Comparison of ENCODE assay signal across 8 cellular contexts in the genomic region with DNA sequence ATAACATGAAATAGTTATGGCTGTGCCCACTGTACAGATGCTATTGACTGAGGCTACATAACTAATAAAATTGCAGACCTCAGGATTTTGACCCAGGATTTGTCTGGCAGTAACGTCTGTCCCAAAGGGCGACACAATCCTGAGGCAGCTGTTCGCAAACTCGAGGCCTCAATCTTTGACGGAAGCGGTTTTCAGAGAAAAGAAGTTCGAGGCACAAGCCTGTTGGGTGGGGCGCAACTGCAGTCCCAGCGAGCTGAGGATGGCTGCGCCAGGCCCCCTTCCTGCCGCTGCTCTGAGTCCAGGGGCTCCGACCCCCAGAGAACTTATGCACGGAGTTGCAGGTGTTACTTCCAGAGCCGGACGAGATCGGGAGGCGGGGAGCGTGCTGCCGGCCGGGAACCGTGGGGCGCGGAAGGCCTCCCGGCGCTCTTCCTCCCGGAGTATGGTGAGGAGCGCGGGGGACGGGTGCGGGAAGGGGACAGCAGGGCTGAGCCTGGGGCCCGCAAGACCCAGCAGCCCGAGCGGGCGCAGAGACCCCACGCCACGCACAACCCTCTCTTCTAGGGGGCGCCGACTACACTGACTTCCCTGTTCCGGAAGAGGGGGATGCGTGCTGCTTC. TPM values are rescaled to one million over a fixed set of nuclear protein-coding genes. Genes with fewer than 3 reads are reported as not detected.
DNase-seq lines count a peak whose midpoint lies in the region; ATAC-seq and TF ChIP-seq lines count a peak whose summit lies in the region.

PARP15 (plus strand) TSS at position 242 of the 620 bp plus-strand sequence; CDS start at position 260, 18 bp downstream.

- H3K36me3 Mint-ChIP-seq in CD8-positive, alpha-beta memory T cell: peaks cover 5 to 38% (median 18%) of the 10 kb centered on the region in 3 donors

- H3K4me2 ChIP-seq in mesenchymal stem cell (ENCODE audit: low read length, poor library complexity, severe bottlenecking): peak within 1 kb of the TSS; percentile 86

- H3K4me3 Mint-ChIP-seq in CD8-positive, alpha-beta memory T cell: peak within 1 kb of the TSS; percentile 97 to 100 (median 100)

- POLR2A ChIA-PET in CD8-positive, alpha-beta memory T cell (lab: Charles Lee): interaction anchor here (0.5 to 2.4 kb wide), 3 partner anchors 9 to 31 kb away, joined by 4 to 21 read pairs (median 5); partner anchors contain the start of genes DTX3L and PARP9

- WGBS in mesenchymal stem cell: 14% methylated on average over 17 of the region's 40 CpGs
- 4 to 5% methylated on average over 16 to 38 of the region's 40 CpGs for WGBS in testis, 2 donors

- no peak within 1 kb of the TSS for H2BK5ac ChIP-seq in mesenchymal stem cell (ENCODE audit: low read depth, low read length, poor library complexity, severe bottlenecking)

- peak within 1 kb of the TSS; percentile 52 for H3K27ac ChIP-seq in CD8-positive, alpha-beta memory T cell (ENCODE audit: low read depth, low read length)
- no peak within 1 kb of the TSS for H3K27ac ChIP-seq in SJSA1
- no peak within 1 kb of the TSS for H3K27ac ChIP-seq in mesenchymal stem cell (ENCODE audit: low read length, poor library complexity, severe bottlenecking)
- H3K27ac ChIP-seq in testis: peak within 1 kb of the TSS in 1 of 2 donors; percentile 56

- DNase-seq in CD8-positive, alpha-beta memory T cell: peak; percentile 12 to 60 (median 46)
- DNase-seq in SJSA1 (ENCODE audit: low read depth in 1 of 2, low spot score in 2 of 2): no peak
- no peak for DNase-seq in cardiac fibroblast (ENCODE audit: low read depth in 2 of 2)
- DNase-seq in mesenchymal stem cell: peak; percentile 28
- peak; percentile 33 for DNase-seq in testis
- DNase-seq in GM19240 (ENCODE audit: insufficient read length, low spot score): no peak

- H3K27ac Mint-ChIP-seq in CD8-positive, alpha-beta memory T cell: peak within 1 kb of the TSS; percentile 83 to 99 (median 99)

- no peaks in the 10 kb centered on the region for H3K27me3 ChIP-seq in CD8-positive, alpha-beta memory T cell (ENCODE audit: insufficient read depth, low read length, poor library complexity, severe bottlenecking)
- H3K27me3 ChIP-seq in SJSA1 (replicated peaks): 0 out of 2 replicates have a peak, but pooled peaks cover 3% of the 10 kb centered on the region
- no peaks in the 10 kb centered on the region for H3K27me3 ChIP-seq in mesenchymal stem cell (ENCODE audit: control insufficient read depth in 1 of 2, insufficient read depth in 1 of 2, low read length in 2 of 2)
- no peaks in the 10 kb centered on the region for H3K27me3 ChIP-seq in testis

- no peak within 1 kb of the TSS for H2AK5ac ChIP-seq in mesenchymal stem cell (ENCODE audit: low read length, severe bottlenecking)

- no peak within 1 kb of the TSS for H3K23ac ChIP-seq in mesenchymal stem cell (ENCODE audit: low read length in 2 of 2)

- H2AFZ ChIP-seq in mesenchymal stem cell (ENCODE audit: low read depth, low read length): peak within 1 kb of the TSS; percentile 43

- peak within 1 kb of the TSS; percentile 85 for H4K91ac ChIP-seq in mesenchymal stem cell (ENCODE audit: low read length)

- peak within 1 kb of the TSS; percentile 49 for H3K4me3 ChIP-seq in CD8-positive, alpha-beta memory T cell (ENCODE audit: low read length)
- H3K4me3 ChIP-seq in SJSA1: peak within 1 kb of the TSS; percentile 19; the same call in 1 of the 2 replicates
- peak within 1 kb of the TSS; percentile 43 to 48 for H3K4me3 ChIP-seq in cardiac fibroblast (replicated peaks in 1 of 2; ENCODE audit: low read depth in 2 of 2, low read length in 2 of 2)
- peak within 1 kb of the TSS; percentile 45 to 76 for H3K4me3 ChIP-seq in mesenchymal stem cell (ENCODE audit: insufficient read depth in 1 of 2, low read depth in 1 of 2, low read length in 2 of 2)
- H3K4me3 ChIP-seq in testis: peak within 1 kb of the TSS; percentile 42 to 65

- intact Hi-C loops in testis (cut with DNase I; ENCODE audit: low total_unique reads): no loop called here

- peaks cover 27% of the 10 kb centered on the region for H3K4me1 ChIP-seq in CD8-positive, alpha-beta memory T cell (ENCODE audit: insufficient read depth, low read length)
- H3K4me1 ChIP-seq in SJSA1 (replicated peaks): peaks cover 8% of the 10 kb centered on the region
- peaks cover 8% of the 10 kb centered on the region for H3K4me1 ChIP-seq in mesenchymal stem cell (ENCODE audit: control insufficient read depth, insufficient read depth, low read depth, low read length)
- no peaks in the 10 kb centered on the region for H3K4me1 ChIP-seq in testis

- ATAC-seq in GM18498 (IDR thresholded peaks at IDR 0.05; ENCODE audit: unreplicated experiment): no peak
- no peak for ATAC-seq in GM18873 (IDR thresholded peaks at IDR 0.05; ENCODE audit: low FRiP score, unreplicated experiment)

- CTCF ChIA-PET in CD8-positive, alpha-beta memory T cell (lab: Charles Lee): interaction anchor here (1.7 to 3.5 kb wide), 2 partner anchors 18 to 102 kb away, joined by 3 to 19 read pairs; partner anchors contain the start of gene PARP14

- H3K9ac ChIP-seq in mesenchymal stem cell (ENCODE audit: low read length): peak within 1 kb of the TSS; percentile 83

- H3K9me3 Mint-ChIP-seq in CD8-positive, alpha-beta memory T cell: peaks cover 11 to 17% (median 13%) of the 10 kb centered on the region in 5 donors

- no peaks in the 10 kb centered on the region for H3K36me3 ChIP-seq in CD8-positive, alpha-beta memory T cell (ENCODE audit: insufficient read depth, low read length)
- H3K36me3 ChIP-seq in SJSA1 (peaks cover 3% of the 10 kb centered on the region; the same call in 1 of the 2 replicates), mesenchymal stem cell (ENCODE audit: control insufficient read depth in 1 of 2, insufficient read depth in 2 of 2, low read depth in 1 of 2, low read length in 2 of 2) (peaks cover 0 to 15% of the 10 kb centered on the region in 2 experiments), testis (ENCODE audit: low read depth, missing control alignments) (no peaks in the 10 kb centered on the region)

- H3K4ac ChIP-seq in mesenchymal stem cell (ENCODE audit: low read depth in 1 of 2, low read length in 2 of 2): peak within 1 kb of the TSS in 1 of 2 experiments; percentile 1

- H3K9me3 ChIP-seq in CD8-positive, alpha-beta memory T cell (ENCODE audit: low read length): peaks cover 7% of the 10 kb centered on the region
- H3K9me3 ChIP-seq in SJSA1 (replicated peaks) (peaks cover 5% of the 10 kb centered on the region), mesenchymal stem cell (ENCODE audit: control insufficient read depth, low read length) (peaks cover 20% of the 10 kb centered on the region), testis (no peaks in the 10 kb centered on the region)

- TF ChIP-seq CTCF in cardiac fibroblast (IDR thresholded peaks at IDR 0.05; ENCODE audit: low read depth, low read length) (no peak), testis (IDR thresholded peaks at IDR 0.05) (no peak)

- H3K79me1 ChIP-seq in mesenchymal stem cell (replicated peaks; ENCODE audit: low read length, poor library complexity, severe bottlenecking): no peaks in the 10 kb centered on the region

- peak within 1 kb of the TSS; percentile 86 to 89 for H3K18ac ChIP-seq in mesenchymal stem cell (ENCODE audit: low read depth in 1 of 2, low read length in 2 of 2)

- H2BK120ac ChIP-seq in mesenchymal stem cell (ENCODE audit: low read depth, low read length): no peak within 1 kb of the TSS

- no peak for TF ChIP-seq POLR2A in testis (IDR thresholded peaks at IDR 0.05)

- peaks cover 53 to 79% (median 66%) of the 10 kb centered on the region in 3 donors for H3K4me1 Mint-ChIP-seq in CD8-positive, alpha-beta memory T cell

- peak within 1 kb of the TSS in 1 of 2 experiments; percentile 2 for H3K14ac ChIP-seq in mesenchymal stem cell (ENCODE audit: low read length in 2 of 2)

- H2BK15ac ChIP-seq in mesenchymal stem cell (ENCODE audit: low read depth, poor library complexity, severe bottlenecking): peak within 1 kb of the TSS; percentile 80

- peak within 1 kb of the TSS in 1 of 2 experiments; percentile 37 for H2BK12ac ChIP-seq in mesenchymal stem cell (ENCODE audit: low read length in 2 of 2)

- peak within 1 kb of the TSS; percentile 52 for H4K8ac ChIP-seq in mesenchymal stem cell (ENCODE audit: low read length)

- no peaks in the 10 kb centered on the region for H3K27me3 Mint-ChIP-seq in CD8-positive, alpha-beta memory T cell

RNA-seq across cellular contexts. Expression of gene PARP15, which starts in this region (rescaled TPM):
- 10 to 100 TPM; 12.7 to 13.9 TPM for total RNA-seq in CD8-positive, alpha-beta memory T cell
- polyA plus RNA-seq in CD8-positive, alpha-beta memory T cell: 8.5 TPM
- not detected in 2 replicates for total RNA-seq in SJSA1 (2014; rRNA removed; shearing (Covaris generic))
- polyA plus RNA-seq in mesenchymal stem cell (2013, experiment 1 of 2): 0.36 TPM
- 0.25 TPM for polyA plus RNA-seq in mesenchymal stem cell (2013, experiment 2 of 2)
- 1 to 10 TPM; 3.7 to 4.8 TPM for total RNA-seq in testis
- 1.5 TPM for polyA plus RNA-seq in testis (ENCODE audit: insufficient read depth, low read depth, low replicate concordance)

Comparison
In these comparisons a context has a peak if more than half of its experiments do, and no peak if none do; other contexts are left out.
1. DNase-seq: peak in CD8-positive, alpha-beta memory T cell (5 of 5), mesenchymal stem cell (single experiment) and testis (single experiment); none in SJSA1 (0 of 2), cardiac fibroblast (0 of 2) and GM19240 (single experiment).
2. Peak in every context shown above with its lines, with median percentiles within 50 percentile points of each other: H3K4me3 ChIP-seq.